8 cellular contexts compared by ENCODE assay signal in genomic region chr13:45055902-45056648, GRCh38.
A peak's percentile ranks its signal among the peaks of the same experiment; 100 is the strongest.
DNase-seq lines count a peak whose midpoint lies in the region; ATAC-seq and TF ChIP-seq lines count a peak whose summit lies in the region.

No MANE protein-coding gene starts in this region.

- in situ Hi-C loops in astrocyte of the cerebellum (cut with HindIII; ENCODE audit: low sequenced_read_pairs), result no loop called here

- no peaks in the 10 kb centered on the region for H3K9me3 ChIP-seq in lung (ENCODE audit: control insufficient read depth in 2 of 2, insufficient read depth in 1 of 2, low read length in 1 of 2)
- no peaks in the 10 kb centered on the region for H3K9me3 ChIP-seq in testis

- 58 to 66% methylated on average over 7 of the region's 7 CpGs for WGBS in lung, 2 donors
- WGBS in testis, 2 donors, result 39 to 51% methylated on average over 7 of the region's 7 CpGs

- H3K4me1 ChIP-seq in lung (ENCODE audit: control insufficient read depth in 2 of 2, insufficient read depth in 2 of 2, low read length in 2 of 2) (peaks cover 0 to 1% of the 10 kb centered on the region in 2 donors), testis (peaks cover 3% of the 10 kb centered on the region)

- H3K4me3 ChIP-seq in AG09309 (ENCODE audit: control insufficient read depth, low read depth, low read length) (no peak overlapping the region), astrocyte of the cerebellum (ENCODE audit: low read depth, low read length) (peak overlapping the region; percentile 19), lung (no peak overlapping the region), testis (no peak overlapping the region)

- intact Hi-C loops in testis (cut with DNase I; ENCODE audit: low total_unique reads), result no loop called here

- TF ChIP-seq CTCF in AG09309 (IDR thresholded peaks at IDR 0.05; ENCODE audit: control insufficient read depth, insufficient read depth, low read depth, low read length, missing control alignments) (no peak), astrocyte of the cerebellum (IDR thresholded peaks at IDR 0.05; ENCODE audit: low read depth, low read length, missing control alignments) (no peak), lung (IDR thresholded peaks at IDR 0.05; ENCODE audit: control extremely low read depth, extremely low read depth) (no peak), testis (IDR thresholded peaks at IDR 0.05) (no peak)

- no peaks in the 10 kb centered on the region for H3K27me3 ChIP-seq in lung (ENCODE audit: control insufficient read depth, insufficient read depth)
- no peaks in the 10 kb centered on the region for H3K27me3 ChIP-seq in testis

- no peaks in the 10 kb centered on the region for H3K36me3 ChIP-seq in lung (ENCODE audit: control insufficient read depth in 2 of 2, insufficient read depth in 2 of 2, low read length in 2 of 2)
- no peaks in the 10 kb centered on the region for H3K36me3 ChIP-seq in testis (ENCODE audit: low read depth, missing control alignments)

- DNase-seq in AG09309 (ENCODE audit: low read depth), result peak; percentile 46
- peak; percentile 88 for DNase-seq in astrocyte of the cerebellum (ENCODE audit: low read depth)
- DNase-seq in lung (ENCODE audit: low spot score), result no peak
- no peak for DNase-seq in NCI-H2107 (lab: John Stamatoyannopoulos, UW)
- DNase-seq in testis, result no peak
- no peak for DNase-seq in HPDE6-E6E7 (ENCODE audit: extremely low spot score)
- DNase-seq in midbrain (lab: John Stamatoyannopoulos, UW), result no peak

- TF ChIP-seq POLR2A in testis (IDR thresholded peaks at IDR 0.05), result no peak

- H3K27ac ChIP-seq in lung (ENCODE audit: low read depth in 1 of 2, low read length in 1 of 2) (no peak overlapping the region), testis (no peak overlapping the region)

- peak; percentile 13 for ATAC-seq in HG03175 (IDR thresholded peaks at IDR 0.05; ENCODE audit: unreplicated experiment)
- peak; percentile 54 for ATAC-seq in lung (ENCODE audit: insufficient read depth, low FRiP score)

Comparison
In these comparisons a context has a peak if more than half of its experiments do, and no peak if none do; other contexts are left out.
1. DNase-seq: peak in AG09309 (single experiment) and astrocyte of the cerebellum (single experiment); none in lung (single experiment), NCI-H2107 (single experiment), testis (single experiment), HPDE6-E6E7 (single experiment) and midbrain (single experiment).